In genomic region chr15:39781967-39782292, GRCh38 we compare ENCODE assay signal across 8 cellular contexts. TPM values are rescaled to one million over a fixed set of nuclear protein-coding genes. Genes with fewer than 3 reads are reported as not detected.
DNase-seq lines count a peak whose midpoint lies in the region; ATAC-seq and TF ChIP-seq lines count a peak whose summit lies in the region.

No MANE protein-coding gene starts in this region.

- H3K36me3 ChIP-seq in iPS-20b (ENCODE audit: insufficient read depth, low read depth, low read length) (no peaks in the 10 kb centered on the region), suprapubic skin (no peaks in the 10 kb centered on the region)

- H3K9me3 ChIP-seq in iPS-20b (ENCODE audit: insufficient read depth, low read depth, low read length) (no peaks in the 10 kb centered on the region), suprapubic skin (no peaks in the 10 kb centered on the region)

- in situ Hi-C loops in ACHN (cut with HindIII; ENCODE audit: low pct_ligation_motif_present, low pct_unique_long_range_greater_than_20kb, low sequenced_read_pairs), result no loop called here

- peak overlapping the region; percentile 77 for H3K27ac Mint-ChIP-seq in activated CD8-positive, alpha-beta memory T cell treated with anti-CD3 and anti-CD28 coated beads, Interleukin-2, amount 10 ng/mL, durations not matched to agents 7 days and 5 days
- H3K27ac Mint-ChIP-seq in activated T-helper 1 cell treated with anti-CD3 and anti-CD28 coated beads, Interleukin-12 subunit alpha, Interleukin-12 subunit beta, Interleukin-2, Interleukin-4 antibody, amounts not matched to agents 30 ng/mL and 10 ng/mL and 1 ng/mL, durations not matched to agents 14 hours and 24 hours and 36 hours, result peak overlapping the region; percentile 75

- no peak for TF ChIP-seq POLR2A in suprapubic skin (IDR thresholded peaks at IDR 0.05)

- H3K4me1 Mint-ChIP-seq in activated CD8-positive, alpha-beta memory T cell treated with anti-CD3 and anti-CD28 coated beads, Interleukin-2, amount 10 ng/mL, durations not matched to agents 7 days and 5 days, result peaks cover 48% of the 10 kb centered on the region
- peaks cover 40% of the 10 kb centered on the region for H3K4me1 Mint-ChIP-seq in activated T-helper 1 cell treated with anti-CD3 and anti-CD28 coated beads, Interleukin-12 subunit alpha, Interleukin-12 subunit beta, Interleukin-2, Interleukin-4 antibody, amounts not matched to agents 30 ng/mL and 10 ng/mL and 1 ng/mL, durations not matched to agents 14 hours and 24 hours and 36 hours (ENCODE audit: low read depth)

- no peak for ATAC-seq in activated CD8-positive, alpha-beta memory T cell treated with anti-CD3 and anti-CD28 coated beads, Interleukin-2, amount 10 ng/mL, durations not matched to agents 7 days and 5 days
- ATAC-seq in HG03139 (IDR thresholded peaks at IDR 0.05; ENCODE audit: unreplicated experiment), result no peak

- TF ChIP-seq EP300 in suprapubic skin (IDR thresholded peaks at IDR 0.05), result no peak

- no peaks in the 10 kb centered on the region for H3K9me3 Mint-ChIP-seq in activated CD8-positive, alpha-beta memory T cell treated with anti-CD3 and anti-CD28 coated beads, Interleukin-2, amount 10 ng/mL, durations not matched to agents 7 days and 5 days (ENCODE audit: low read depth)
- H3K9me3 Mint-ChIP-seq in activated T-helper 1 cell treated with anti-CD3 and anti-CD28 coated beads, Interleukin-12 subunit alpha, Interleukin-12 subunit beta, Interleukin-2, Interleukin-4 antibody, amounts not matched to agents 30 ng/mL and 10 ng/mL and 1 ng/mL, durations not matched to agents 14 hours and 24 hours and 36 hours, result no peaks in the 10 kb centered on the region

- peaks cover 4% of the 10 kb centered on the region for H3K27me3 Mint-ChIP-seq in activated CD8-positive, alpha-beta memory T cell treated with anti-CD3 and anti-CD28 coated beads, Interleukin-2, amount 10 ng/mL, durations not matched to agents 7 days and 5 days
- H3K27me3 Mint-ChIP-seq in activated T-helper 1 cell treated with anti-CD3 and anti-CD28 coated beads, Interleukin-12 subunit alpha, Interleukin-12 subunit beta, Interleukin-2, Interleukin-4 antibody, amounts not matched to agents 30 ng/mL and 10 ng/mL and 1 ng/mL, durations not matched to agents 14 hours and 24 hours and 36 hours (ENCODE audit: insufficient read depth), result peaks cover 7% of the 10 kb centered on the region

- H3K27me3 ChIP-seq in iPS-20b (ENCODE audit: insufficient read depth, low read length) (no peaks in the 10 kb centered on the region), suprapubic skin (no peaks in the 10 kb centered on the region)

- peaks cover 34% of the 10 kb centered on the region for H3K4me1 ChIP-seq in iPS-20b (ENCODE audit: insufficient read depth, low read length)
- H3K4me1 ChIP-seq in suprapubic skin, result peaks cover 30% of the 10 kb centered on the region

- TF ChIP-seq CTCF in suprapubic skin (IDR thresholded peaks at IDR 0.05), result no peak

- WGBS in suprapubic skin, result 61% methylated on average over 2 of the region's 2 CpGs

- peak overlapping the region; percentile 91 for H3K4me3 Mint-ChIP-seq in activated CD8-positive, alpha-beta memory T cell treated with anti-CD3 and anti-CD28 coated beads, Interleukin-2, amount 10 ng/mL, durations not matched to agents 7 days and 5 days
- H3K4me3 Mint-ChIP-seq in activated T-helper 1 cell treated with anti-CD3 and anti-CD28 coated beads, Interleukin-12 subunit alpha, Interleukin-12 subunit beta, Interleukin-2, Interleukin-4 antibody, amounts not matched to agents 30 ng/mL and 10 ng/mL and 1 ng/mL, durations not matched to agents 14 hours and 24 hours and 36 hours, result peak overlapping the region; percentile 86

- H3K27ac ChIP-seq in iPS-20b (ENCODE audit: low read length) (no peak overlapping the region), suprapubic skin (no peak overlapping the region)

- peaks cover 5% of the 10 kb centered on the region for H3K36me3 Mint-ChIP-seq in activated CD8-positive, alpha-beta memory T cell treated with anti-CD3 and anti-CD28 coated beads, Interleukin-2, amount 10 ng/mL, durations not matched to agents 7 days and 5 days
- peaks cover 3% of the 10 kb centered on the region for H3K36me3 Mint-ChIP-seq in activated T-helper 1 cell treated with anti-CD3 and anti-CD28 coated beads, Interleukin-12 subunit alpha, Interleukin-12 subunit beta, Interleukin-2, Interleukin-4 antibody, amounts not matched to agents 30 ng/mL and 10 ng/mL and 1 ng/mL, durations not matched to agents 14 hours and 24 hours and 36 hours (ENCODE audit: low read depth)

- CTCF ChIA-PET in activated CD8-positive, alpha-beta memory T cell treated with anti-CD3 and anti-CD28 coated beads, Interleukin-2, amount 10 ng/mL, durations not matched to agents 7 days and 5 days (lab: Charles Lee), result interaction anchor here (1.1 to 2.6 kb wide), 5 partner anchors 25 to 492 kb away, joined by 4 to 11 read pairs (median 5); no protein-coding TSS in a partner anchor

- intact Hi-C loops in activated T-helper 1 cell treated with anti-CD3 and anti-CD28 coated beads, Interleukin-12 subunit alpha, Interleukin-12 subunit beta, Interleukin-2, Interleukin-4 antibody, amounts not matched to agents 30 ng/mL and 10 ng/mL and 1 ng/mL, durations not matched to agents 14 hours and 24 hours and 36 hours (cut with micrococcal nuclease), result loop anchor here (1.0 to 10.0 kb wide), 8 partner anchors 152 to 1227 kb away; partner anchors contain the start of genes BMF, CCDC32, EIF2AK4 and IVD

- no peak overlapping the region; the same call in 1 of the 2 replicates for H3K9ac ChIP-seq in iPS-20b (ENCODE audit: low read depth, low read length)

- H3K4me3 ChIP-seq in iPS-20b (ENCODE audit: low read length) (peak overlapping the region; percentile 97), suprapubic skin (peak overlapping the region; percentile 72)

- no peak for DNase-seq in activated CD8-positive, alpha-beta memory T cell treated with anti-CD3 and anti-CD28 coated beads, Interleukin-2, amount 10 ng/mL, durations not matched to agents 7 days and 5 days
- no peak for DNase-seq in activated CD8-positive, alpha-beta memory T cell treated with anti-CD3 and anti-CD28 coated beads for 24 hours
- no peak for DNase-seq in activated T-helper 1 cell treated with anti-CD3 and anti-CD28 coated beads, Interleukin-12 subunit alpha, Interleukin-12 subunit beta, Interleukin-2, Interleukin-4 antibody, amounts not matched to agents 30 ng/mL and 10 ng/mL and 1 ng/mL, durations not matched to agents 14 hours and 24 hours and 36 hours (ENCODE audit: low spot score)
- no peak for DNase-seq in suprapubic skin (ENCODE audit: low spot score in 2 of 2)
- DNase-seq in ACHN, result no peak
- DNase-seq in NCI-H748 (lab: John Stamatoyannopoulos, UW; ENCODE audit: unreplicated experiment), result no peak

RNA-seq across cellular contexts. Expression of gene FSIP1, which starts 0.7 kb away (rescaled TPM):
- total RNA-seq in activated CD8-positive, alpha-beta memory T cell treated with anti-CD3 and anti-CD28 coated beads, Interleukin-2, amount 10 ng/mL, durations not matched to agents 7 days and 5 days, result under 1 TPM; 0.50 to 0.56 TPM
- 0.26 and 0.34 TPM in 2 replicates for total RNA-seq in activated T-helper 1 cell treated with anti-CD3 and anti-CD28 coated beads, Interleukin-12 subunit alpha, Interleukin-12 subunit beta, Interleukin-2, Interleukin-4 antibody, amounts not matched to agents 30 ng/mL and 10 ng/mL and 1 ng/mL, durations not matched to agents 14 hours and 24 hours and 36 hours
- total RNA-seq in suprapubic skin, result under 1 TPM in 2 of 4 donors, not detected in 2; 0.21 to 0.24 TPM
